9 cellular contexts compared by ENCODE assay signal in the genomic region with DNA sequence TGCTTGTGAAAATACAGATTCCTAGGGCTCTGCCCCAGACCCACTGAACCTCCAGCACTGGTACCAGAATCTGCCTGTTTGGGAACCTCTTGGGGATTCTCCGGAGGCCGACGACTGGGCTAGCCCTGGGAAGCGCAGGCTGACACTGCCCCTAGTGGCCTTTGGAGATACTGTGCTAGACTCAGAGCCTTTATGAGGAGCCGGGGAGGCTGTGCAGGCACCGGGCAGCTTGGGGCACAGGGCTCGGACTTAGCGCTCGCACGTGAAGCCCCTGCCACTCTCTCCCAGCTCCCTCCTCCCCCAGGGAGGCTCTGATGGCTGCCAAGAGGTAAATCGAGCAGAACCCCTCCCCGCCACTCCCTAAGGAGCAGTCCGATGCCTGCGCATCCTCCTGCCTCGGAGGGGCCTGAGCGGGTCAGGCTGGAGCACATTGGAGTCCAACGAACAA.
DNase-seq lines count a peak whose midpoint lies in the region; ATAC-seq and TF ChIP-seq lines count a peak whose summit lies in the region.
"Had no signal": no experiment of that assay in that cellular context is flagged by ENCODE, and none has a peak within 500 bp of the region (broad histone marks: within the 10 kb centered on the region; RNA-seq: fewer than 3 reads in every experiment).

No MANE protein-coding gene starts in this region.

- DNase-seq in AG04449 (ENCODE audit: low read depth, low spot score) (no peak), GM12865 (ENCODE audit: low read depth) (peak; percentile 51), NCI-H146 treated with DMSO at 0.1 percent for 48 hours (lab: John Stamatoyannopoulos, UW; ENCODE audit: unreplicated experiment) (peak; percentile 26), non-pigmented ciliary epithelial cell (ENCODE audit: low read depth) (peak; percentile 26)
- DNase-seq in activated CD4-positive, alpha-beta memory T cell treated with anti-CD3 and anti-CD28 coated beads, Interleukin-2, amount 10 ng/mL, durations not matched to agents 7 days and 5 days, result peak; percentile 17

- H3K27me3 ChIP-seq in gastroesophageal sphincter, result no peaks in the 10 kb centered on the region

- CTCF ChIA-PET in AG04449 (lab: Yijun Ruan, JAX), result interaction anchor here (1.0 to 5.1 kb wide), 8 partner anchors 9 to 69 kb away, joined by 3 to 29 read pairs (median 6); no protein-coding TSS in a partner anchor
- CTCF ChIA-PET in activated CD4-positive, alpha-beta memory T cell treated with anti-CD3 and anti-CD28 coated beads, Interleukin-2, amount 10 ng/mL, durations not matched to agents 7 days and 5 days (lab: Charles Lee), result no interaction called here

- no peaks in the 10 kb centered on the region for H3K36me3 ChIP-seq in gastroesophageal sphincter

- no peak overlapping the region for H3K27ac Mint-ChIP-seq in activated CD4-positive, alpha-beta memory T cell treated with anti-CD3 and anti-CD28 coated beads, Interleukin-2, amount 10 ng/mL, durations not matched to agents 7 days and 5 days
- H3K27ac Mint-ChIP-seq: IgD-negative memory B cell had no signal

- H3K4me1 Mint-ChIP-seq in activated CD4-positive, alpha-beta memory T cell treated with anti-CD3 and anti-CD28 coated beads, Interleukin-2, amount 10 ng/mL, durations not matched to agents 7 days and 5 days, result no peaks in the 10 kb centered on the region
- H3K4me1 Mint-ChIP-seq: IgD-negative memory B cell had no signal

- WGBS in gastroesophageal sphincter (ENCODE audit: low coverage in 1 of 2), 2 donors, result 0 to 57% methylated on average over 3 to 10 of the region's 17 CpGs

- TF ChIP-seq EP300 in gastroesophageal sphincter (IDR thresholded peaks at IDR 0.05), result no peak

- H3K4me3 ChIP-seq in AG04449 (ENCODE audit: low read depth, low read length), result no peak overlapping the region
- no peak overlapping the region for H3K4me3 ChIP-seq in GM12865 (ENCODE audit: low read depth, low read length)
- no peak overlapping the region for H3K4me3 ChIP-seq in gastroesophageal sphincter

- no peaks in the 10 kb centered on the region for H3K9me3 Mint-ChIP-seq in activated CD4-positive, alpha-beta memory T cell treated with anti-CD3 and anti-CD28 coated beads, Interleukin-2, amount 10 ng/mL, durations not matched to agents 7 days and 5 days

- TF ChIP-seq CTCF in AG04449 (IDR thresholded peaks at IDR 0.05; ENCODE audit: insufficient read depth, low read length, missing control alignments) (peak; percentile 88), GM12865 (IDR thresholded peaks at IDR 0.05; ENCODE audit: insufficient read depth, low read depth, low read length, missing control alignments) (peak; percentile 86), gastroesophageal sphincter (IDR thresholded peaks at IDR 0.05) (peak in 3 of 4 experiments; percentile 31 to 80 (median 61))

- H3K36me3 Mint-ChIP-seq in activated CD4-positive, alpha-beta memory T cell treated with anti-CD3 and anti-CD28 coated beads, Interleukin-2, amount 10 ng/mL, durations not matched to agents 7 days and 5 days (ENCODE audit: low read depth), result no peaks in the 10 kb centered on the region
- H3K36me3 Mint-ChIP-seq: IgD-negative memory B cell had no signal

- H3K27me3 Mint-ChIP-seq in activated CD4-positive, alpha-beta memory T cell treated with anti-CD3 and anti-CD28 coated beads, Interleukin-2, amount 10 ng/mL, durations not matched to agents 7 days and 5 days, result no peaks in the 10 kb centered on the region

- H3K4me1 ChIP-seq in gastroesophageal sphincter, result peaks cover 0 to 12% (median 3%) of the 10 kb centered on the region in 3 donors

- no peak overlapping the region for H3K27ac ChIP-seq in gastroesophageal sphincter

- no peaks in the 10 kb centered on the region for H3K9me3 ChIP-seq in gastroesophageal sphincter

- no peak overlapping the region for H3K4me3 Mint-ChIP-seq in activated CD4-positive, alpha-beta memory T cell treated with anti-CD3 and anti-CD28 coated beads, Interleukin-2, amount 10 ng/mL, durations not matched to agents 7 days and 5 days

- ATAC-seq in HG02623 (IDR thresholded peaks at IDR 0.05; ENCODE audit: unreplicated experiment), result peak; percentile 68
- ATAC-seq in gastroesophageal sphincter, result peak; percentile 75
- ATAC-seq in HG03045 (IDR thresholded peaks at IDR 0.05; ENCODE audit: unreplicated experiment), result no peak

- POLR2A ChIA-PET in AG04449 (lab: Yijun Ruan, JAX), result no interaction called here
- POLR2A ChIA-PET in activated CD4-positive, alpha-beta memory T cell treated with anti-CD3 and anti-CD28 coated beads, Interleukin-2, amount 10 ng/mL, durations not matched to agents 7 days and 5 days (lab: Charles Lee), result no interaction called here

- no peak for TF ChIP-seq POLR2A in gastroesophageal sphincter (IDR thresholded peaks at IDR 0.05)
